In the genomic region with DNA sequence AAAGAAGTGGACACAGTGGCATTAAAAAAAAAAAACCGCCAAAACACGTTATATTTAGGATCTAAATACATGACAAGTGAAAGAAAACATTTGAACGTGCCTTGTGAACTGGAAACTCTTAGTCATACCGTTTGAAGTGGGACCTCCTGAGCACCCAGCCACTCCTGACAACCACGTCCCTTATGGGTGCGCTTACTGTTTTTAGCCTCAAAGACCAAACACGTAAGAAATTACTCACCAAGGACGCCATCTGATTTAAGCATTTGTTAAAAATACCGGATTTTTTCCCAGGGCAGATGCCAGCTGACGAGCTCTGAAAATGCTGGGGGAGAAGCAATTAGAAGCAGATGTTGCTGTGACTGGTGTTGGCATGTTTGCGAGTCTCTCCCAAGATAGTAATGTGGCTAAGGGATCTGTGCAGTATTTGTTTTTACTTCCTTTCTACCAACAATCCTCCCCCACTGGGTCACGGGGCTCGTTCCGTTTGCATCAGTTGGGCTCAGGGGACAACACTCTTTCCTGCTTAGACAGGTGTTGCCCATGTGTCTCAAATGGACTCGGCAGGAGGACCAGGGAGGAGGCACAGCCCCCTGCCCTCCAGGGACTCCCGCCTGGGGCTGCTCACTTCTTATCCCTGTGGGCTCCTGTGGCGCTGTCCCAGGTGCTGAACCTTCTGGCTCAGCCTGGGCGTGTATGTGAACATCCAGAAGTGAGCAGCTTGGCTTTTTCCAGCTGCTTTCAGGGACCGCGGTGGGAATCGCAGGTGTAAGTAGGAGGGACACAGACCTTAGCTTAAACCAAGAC, we compare ENCODE assay signal across 9 cellular contexts.
DNase-seq lines count a peak whose midpoint lies in the region; ATAC-seq and TF ChIP-seq lines count a peak whose summit lies in the region.
"Had no signal": no experiment of that assay in that cellular context is flagged by ENCODE, and none has a peak within 500 bp of the region (broad histone marks: within the 10 kb centered on the region; RNA-seq: fewer than 3 reads in every experiment).

No MANE protein-coding gene starts in this region.

- DNase-seq in DMS53 treated with DMSO at 0.1 percent for 48 hours (lab: John Stamatoyannopoulos, UW; ENCODE audit: unreplicated experiment) = peak; percentile 72
- peak; percentile 27 for DNase-seq in LoVo (ENCODE audit: low spot score)
- peak in 4 of 5 experiments; percentile 4 to 73 (median 34) for DNase-seq in T-helper 2 cell
- DNase-seq in astrocyte of the hippocampus (ENCODE audit: low read depth, low spot score) = peak; percentile 92
- peak in 1 of 2 donors; percentile 79 for DNase-seq in left colon
- DNase-seq in stimulated activated CD8-positive, alpha-beta memory T cell treated with anti-CD3 and anti-CD28 coated beads, Interleukin-2, amount 100 ng/mL, for 1 hour (ENCODE audit: low read depth in 2 of 2) = peak; percentile 27 to 28
- DNase-seq in spleen = no peak

- no peaks in the 10 kb centered on the region for H3K27me3 ChIP-seq in spleen (replicated peaks in 1 of 7)
- H3K27me3 ChIP-seq: Peyer's patch had no signal

- no peak for TF ChIP-seq POLR2A in spleen (IDR thresholded peaks at IDR 0.05)

- no peak for TF ChIP-seq CTCF in spleen (IDR thresholded peaks at IDR 0.05 in 8 of 11, conservative IDR thresholded peaks at IDR 0.05 in 3 of 11)

- peak; percentile 72 for ATAC-seq in GM21717 (IDR thresholded peaks at IDR 0.05; ENCODE audit: unreplicated experiment)
- peak; percentile 62 for ATAC-seq in left colon

- peaks cover 0 to 11% (median 5%) of the 10 kb centered on the region in 6 donors for H3K4me1 ChIP-seq in spleen
- H3K4me1 ChIP-seq: Peyer's patch had no signal

- WGBS in spleen, 5 donors = 44 to 59% (median 53%) methylated on average over 19 to 21 of the region's 21 CpGs

- H3K27ac ChIP-seq in spleen = no peak overlapping the region
- H3K27ac ChIP-seq: Peyer's patch had no signal

- no peaks in the 10 kb centered on the region for H3K9me3 ChIP-seq in spleen
- H3K9me3 ChIP-seq: Peyer's patch had no signal

- peaks cover 0 to 38% (median 5%) of the 10 kb centered on the region in 6 donors for H3K36me3 ChIP-seq in spleen

- intact Hi-C loops in left colon (cut with DNase I, micrococcal nuclease) = no loop called here
- intact Hi-C loops in spleen (cut with DNase I; ENCODE audit: low total_unique reads) = no loop called here

- no peak overlapping the region for H3K4me3 ChIP-seq in spleen
- H3K4me3 ChIP-seq: Peyer's patch had no signal
